In the genomic region with DNA sequence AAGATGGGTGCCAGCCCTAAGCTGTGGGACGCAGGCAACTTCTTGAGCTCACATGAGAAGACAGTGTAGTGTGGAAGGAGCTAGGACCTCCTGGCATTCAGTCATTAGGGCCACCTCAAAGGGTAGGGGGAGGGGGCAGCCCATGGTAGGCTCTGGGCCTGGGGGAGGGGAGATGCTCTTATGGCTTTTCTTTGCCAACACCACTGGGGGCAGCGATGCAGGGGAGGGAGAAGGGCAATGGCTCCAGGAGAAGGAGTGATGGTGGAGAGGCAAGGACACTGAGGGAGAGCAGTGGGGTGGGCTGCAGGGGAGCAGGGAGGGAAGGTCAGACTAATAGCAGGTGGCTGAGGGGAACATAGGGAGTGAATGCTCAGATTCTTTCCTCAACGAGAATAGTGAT, we compare ENCODE assay signal across 1 cellular context.
TF ChIP-seq lines count a peak whose summit lies in the region.

No MANE protein-coding gene starts in this region.

TF ChIP-seq in GM23338, 12 proteins besides CTCF, POLR2A, EP300 and RAD21 (continued from another document):
- TF ChIP-seq, protein P1, sequence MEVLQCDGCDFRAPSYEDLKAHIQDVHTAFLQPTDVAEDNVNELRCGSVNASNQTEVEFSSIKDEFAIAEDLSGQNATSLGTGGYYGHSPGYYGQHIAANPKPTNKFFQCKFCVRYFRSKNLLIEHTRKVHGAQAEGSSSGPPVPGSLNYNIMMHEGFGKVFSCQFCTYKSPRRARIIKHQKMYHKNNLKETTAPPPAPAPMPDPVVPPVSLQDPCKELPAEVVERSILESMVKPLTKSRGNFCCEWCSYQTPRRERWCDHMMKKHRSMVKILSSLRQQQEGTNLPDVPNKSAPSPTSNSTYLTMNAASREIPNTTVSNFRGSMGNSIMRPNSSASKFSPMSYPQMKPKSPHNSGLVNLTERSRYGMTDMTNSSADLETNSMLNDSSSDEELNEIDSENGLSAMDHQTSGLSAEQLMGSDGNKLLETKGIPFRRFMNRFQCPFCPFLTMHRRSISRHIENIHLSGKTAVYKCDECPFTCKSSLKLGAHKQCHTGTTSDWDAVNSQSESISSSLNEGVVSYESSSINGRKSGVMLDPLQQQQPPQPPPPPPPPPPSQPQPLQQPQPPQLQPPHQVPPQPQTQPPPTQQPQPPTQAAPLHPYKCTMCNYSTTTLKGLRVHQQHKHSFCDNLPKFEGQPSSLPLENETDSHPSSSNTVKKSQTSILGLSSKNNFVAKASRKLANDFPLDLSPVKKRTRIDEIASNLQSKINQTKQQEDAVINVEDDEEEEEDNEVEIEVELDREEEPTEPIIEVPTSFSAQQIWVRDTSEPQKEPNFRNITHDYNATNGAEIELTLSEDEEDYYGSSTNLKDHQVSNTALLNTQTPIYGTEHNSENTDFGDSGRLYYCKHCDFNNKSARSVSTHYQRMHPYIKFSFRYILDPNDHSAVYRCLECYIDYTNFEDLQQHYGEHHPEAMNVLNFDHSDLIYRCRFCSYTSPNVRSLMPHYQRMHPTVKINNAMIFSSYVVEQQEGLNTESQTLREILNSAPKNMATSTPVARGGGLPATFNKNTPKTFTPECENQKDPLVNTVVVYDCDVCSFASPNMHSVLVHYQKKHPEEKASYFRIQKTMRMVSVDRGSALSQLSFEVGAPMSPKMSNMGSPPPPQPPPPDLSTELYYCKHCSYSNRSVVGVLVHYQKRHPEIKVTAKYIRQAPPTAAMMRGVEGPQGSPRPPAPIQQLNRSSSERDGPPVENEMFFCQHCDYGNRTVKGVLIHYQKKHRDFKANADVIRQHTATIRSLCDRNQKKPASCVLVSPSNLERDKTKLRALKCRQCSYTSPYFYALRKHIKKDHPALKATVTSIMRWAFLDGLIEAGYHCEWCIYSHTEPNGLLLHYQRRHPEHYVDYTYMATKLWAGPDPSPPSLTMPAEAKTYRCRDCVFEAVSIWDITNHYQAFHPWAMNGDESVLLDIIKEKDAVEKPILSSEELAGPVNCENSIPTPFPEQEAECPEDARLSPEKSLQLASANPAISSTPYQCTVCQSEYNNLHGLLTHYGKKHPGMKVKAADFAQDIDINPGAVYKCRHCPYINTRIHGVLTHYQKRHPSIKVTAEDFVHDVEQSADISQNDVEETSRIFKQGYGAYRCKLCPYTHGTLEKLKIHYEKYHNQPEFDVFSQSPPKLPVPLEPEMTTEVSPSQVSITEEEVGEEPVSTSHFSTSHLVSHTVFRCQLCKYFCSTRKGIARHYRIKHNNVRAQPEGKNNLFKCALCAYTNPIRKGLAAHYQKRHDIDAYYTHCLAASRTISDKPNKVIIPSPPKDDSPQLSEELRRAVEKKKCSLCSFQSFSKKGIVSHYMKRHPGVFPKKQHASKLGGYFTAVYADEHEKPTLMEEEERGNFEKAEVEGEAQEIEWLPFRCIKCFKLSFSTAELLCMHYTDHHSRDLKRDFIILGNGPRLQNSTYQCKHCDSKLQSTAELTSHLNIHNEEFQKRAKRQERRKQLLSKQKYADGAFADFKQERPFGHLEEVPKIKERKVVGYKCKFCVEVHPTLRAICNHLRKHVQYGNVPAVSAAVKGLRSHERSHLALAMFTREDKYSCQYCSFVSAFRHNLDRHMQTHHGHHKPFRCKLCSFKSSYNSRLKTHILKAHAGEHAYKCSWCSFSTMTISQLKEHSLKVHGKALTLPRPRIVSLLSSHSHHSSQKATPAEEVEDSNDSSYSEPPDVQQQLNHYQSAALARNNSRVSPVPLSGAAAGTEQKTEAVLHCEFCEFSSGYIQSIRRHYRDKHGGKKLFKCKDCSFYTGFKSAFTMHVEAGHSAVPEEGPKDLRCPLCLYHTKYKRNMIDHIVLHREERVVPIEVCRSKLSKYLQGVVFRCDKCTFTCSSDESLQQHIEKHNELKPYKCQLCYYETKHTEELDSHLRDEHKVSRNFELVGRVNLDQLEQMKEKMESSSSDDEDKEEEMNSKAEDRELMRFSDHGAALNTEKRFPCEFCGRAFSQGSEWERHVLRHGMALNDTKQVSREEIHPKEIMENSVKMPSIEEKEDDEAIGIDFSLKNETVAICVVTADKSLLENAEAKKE (CRISPR knock-in tag; IDR thresholded peaks at IDR 0.05), result no peak
- no peak for TF ChIP-seq JUNB (IDR thresholded peaks at IDR 0.05; ENCODE audit: unreplicated experiment)
